13 cellular contexts compared by ENCODE assay signal in genomic region chr17:32929288-32929574, GRCh38. TPM values are rescaled to one million over a fixed set of nuclear protein-coding genes. Genes with fewer than 3 reads are reported as not detected.
DNase-seq lines count a peak whose midpoint lies in the region; ATAC-seq, FAIRE-seq and TF ChIP-seq lines count a peak whose summit lies in the region.
"Had no signal": no experiment of that assay in that cellular context is flagged by ENCODE, and none has a peak within 500 bp of the region (broad histone marks: within the 10 kb centered on the region; RNA-seq: fewer than 3 reads in every experiment).

No MANE protein-coding gene starts in this region.

- peaks cover 4% of the 10 kb centered on the region; the same call in 1 of the 2 replicates for H3K36me3 ChIP-seq in GM23338 (ENCODE audit: insufficient read depth)
- H3K36me3 ChIP-seq in K562 (ENCODE audit: control insufficient read depth, insufficient read depth, low read length), result peaks cover 24% of the 10 kb centered on the region; the same call in 1 of the 3 replicates
- peaks cover 5 to 6% of the 10 kb centered on the region in 2 experiments for H3K36me3 ChIP-seq in keratinocyte (ENCODE audit: control insufficient read depth in 2 of 2, extremely low read depth in 1 of 2, insufficient read depth in 2 of 2, low read length in 2 of 2)
- peaks cover 0 to 2% (median 2%) of the 10 kb centered on the region in 3 donors for H3K36me3 ChIP-seq in skeletal muscle tissue (ENCODE audit: control insufficient read depth in 3 of 3, insufficient read depth in 3 of 3, low read length in 3 of 3)
- no peaks in the 10 kb centered on the region for H3K36me3 ChIP-seq in CD8-positive, alpha-beta memory T cell (ENCODE audit: insufficient read depth, low read length)

- in situ Hi-C loops in K562 (cut with MboI), result no loop called here

- H3K27ac ChIP-seq in GM23338 (ENCODE audit: low read depth) (peak overlapping the region; percentile 30; the same call in 1 of the 2 replicates), K562 (ENCODE audit: extremely low read depth, low read depth, low read length) (peak overlapping the region; percentile 69; the same call in 2 of the 3 replicates), keratinocyte (ENCODE audit: control insufficient read depth, insufficient read depth, low read length) (no peak overlapping the region), skeletal muscle tissue (ENCODE audit: low read depth, low read length) (no peak overlapping the region)
- no peak overlapping the region for H3K27ac ChIP-seq in CD8-positive, alpha-beta memory T cell (ENCODE audit: low read depth, low read length)

- H3K4me2 ChIP-seq in GM23338 (peak overlapping the region; percentile 90), K562 (ENCODE audit: insufficient read depth, low read length) (peak overlapping the region; percentile 99), keratinocyte (ENCODE audit: control insufficient read depth, extremely low read depth, insufficient read depth, low read depth, low read length) (peak overlapping the region; percentile 84)

- peaks cover 26% of the 10 kb centered on the region; the same call in 2 of the 3 replicates for H3K36me3 Mint-ChIP-seq in GM23338 (ENCODE audit: low read depth)
- no peaks in the 10 kb centered on the region for H3K36me3 Mint-ChIP-seq in CD8-positive, alpha-beta memory T cell
- H3K36me3 Mint-ChIP-seq: IgD-negative memory B cell had no signal

- TF ChIP-seq RAD21 in K562 (CRISPR knock-in tag; conservative IDR thresholded peaks at IDR 0.05 in 1 of 2, IDR thresholded peaks at IDR 0.05 in 1 of 2), result no peak

- no peak for TF ChIP-seq POLR2A in K562 (conservative IDR thresholded peaks at IDR 0.05)

- H3K79me2 ChIP-seq in GM23338 (replicated peaks; ENCODE audit: insufficient read depth) (peaks cover 15% of the 10 kb centered on the region), K562 (ENCODE audit: control insufficient read depth, insufficient read depth, low read length) (peaks cover 18% of the 10 kb centered on the region; the same call in 2 of the 3 replicates), keratinocyte (ENCODE audit: control insufficient read depth, insufficient read depth, low read length) (no peaks in the 10 kb centered on the region)

- peaks cover 10% of the 10 kb centered on the region for H3K9me2 ChIP-seq in GM23338 (ENCODE audit: insufficient read depth)

- CTCF ChIA-PET in K562 (lab: Yijun Ruan, JAX; ENCODE audit: low intra/inter-chr PET ratio), result no interaction called here
- CTCF ChIA-PET in CD8-positive, alpha-beta memory T cell (lab: Charles Lee), result interaction anchor here (1.0 to 1.2 kb wide), 2 partner anchors 11 to 146 kb away, joined by 3 to 5 read pairs; no protein-coding TSS in a partner anchor

- H3K4me3 ChIP-seq in GM23338, result peak overlapping the region; percentile 71
- peak overlapping the region; percentile 69 for H3K4me3 ChIP-seq in K562
- peak overlapping the region in 1 of 3 experiments; percentile 70 for H3K4me3 ChIP-seq in keratinocyte (ENCODE audit: control insufficient read depth in 2 of 3, extremely low read depth in 1 of 3, insufficient read depth in 2 of 3, low read depth in 1 of 3, low read length in 3 of 3)
- H3K4me3 ChIP-seq in skeletal muscle tissue (ENCODE audit: low read length in 3 of 3), result peak overlapping the region in 2 of 3 donors; percentile 54 to 60
- H3K4me3 ChIP-seq in CD8-positive, alpha-beta memory T cell (ENCODE audit: low read length), result no peak overlapping the region

- FAIRE-seq in K562 (lab: Jason Lieb, UNC) (peak; percentile 6), keratinocyte (lab: Jason Lieb, UNC) (no peak)

- H2AFZ ChIP-seq in GM23338, result no peak overlapping the region; the same call in 1 of the 2 replicates
- peak overlapping the region; percentile 91 for H2AFZ ChIP-seq in K562 (ENCODE audit: low read depth, low read length)
- H2AFZ ChIP-seq in keratinocyte (ENCODE audit: control insufficient read depth, low read length), result peak overlapping the region; percentile 88

- peaks cover 2% of the 10 kb centered on the region for H3K27me3 Mint-ChIP-seq in GM23338 (ENCODE audit: insufficient read depth, low read depth, poor library complexity)
- peaks cover 21 to 63% of the 10 kb centered on the region in 2 donors for H3K27me3 Mint-ChIP-seq in CD8-positive, alpha-beta memory T cell

- H3K9me1 ChIP-seq in K562 (ENCODE audit: control insufficient read depth, insufficient read depth, low read length), result no peaks in the 10 kb centered on the region
- H3K9me1 ChIP-seq in keratinocyte (ENCODE audit: control insufficient read depth, extremely low read depth, insufficient read depth, low read length), result no peaks in the 10 kb centered on the region

- H3K9me3 ChIP-seq in K562 (replicated peaks; ENCODE audit: control insufficient read depth, insufficient read depth, low read depth, low read length), result no peaks in the 10 kb centered on the region
- no peaks in the 10 kb centered on the region for H3K9me3 ChIP-seq in keratinocyte (ENCODE audit: control insufficient read depth, low read depth, low read length)
- no peaks in the 10 kb centered on the region for H3K9me3 ChIP-seq in skeletal muscle tissue (ENCODE audit: control insufficient read depth in 3 of 3, low read length in 3 of 3)
- no peaks in the 10 kb centered on the region for H3K9me3 ChIP-seq in CD8-positive, alpha-beta memory T cell (ENCODE audit: low read length)

- no peak for TF ChIP-seq EP300 in K562 (IDR thresholded peaks at IDR 0.05; ENCODE audit: low read length)

- H4K20me1 ChIP-seq in GM23338 (replicated peaks; ENCODE audit: insufficient read depth), result peaks cover 7% of the 10 kb centered on the region; the same call in 1 of the 2 replicates
- H4K20me1 ChIP-seq in K562 (replicated peaks; ENCODE audit: control insufficient read depth, insufficient read depth, low read length), result no peaks in the 10 kb centered on the region
- no peaks in the 10 kb centered on the region for H4K20me1 ChIP-seq in keratinocyte (ENCODE audit: control insufficient read depth, extremely low read depth, insufficient read depth, low read length)

- dilution Hi-C loops in keratinocyte (cut with MboI; ENCODE audit: extremely low pct_ligation_motif_present, low sequenced_read_pairs), result no loop called here

- H3K4me1 ChIP-seq in GM23338 (ENCODE audit: insufficient read depth) (peaks cover 25% of the 10 kb centered on the region), K562 (replicated peaks in 1 of 2; ENCODE audit: control insufficient read depth in 2 of 2, insufficient read depth in 2 of 2, low read length in 2 of 2) (peaks cover 22 to 23% of the 10 kb centered on the region in 2 experiments; a peak in 4 of 5 replicates), keratinocyte (ENCODE audit: control insufficient read depth, extremely low read depth, insufficient read depth, low read length) (peaks cover 20% of the 10 kb centered on the region), skeletal muscle tissue (ENCODE audit: control insufficient read depth in 3 of 3, insufficient read depth in 3 of 3, low read length in 3 of 3) (peaks cover 6 to 15% (median 6%) of the 10 kb centered on the region in 3 donors)
- peaks cover 3% of the 10 kb centered on the region for H3K4me1 ChIP-seq in CD8-positive, alpha-beta memory T cell (ENCODE audit: insufficient read depth, low read length)

- peaks cover 8% of the 10 kb centered on the region; the same call in 1 of the 3 replicates for H3K4me1 Mint-ChIP-seq in GM23338
- peaks cover 0 to 6% (median 0%) of the 10 kb centered on the region in 3 donors for H3K4me1 Mint-ChIP-seq in CD8-positive, alpha-beta memory T cell
- H3K4me1 Mint-ChIP-seq: T-helper 17 cell had no signal

- no peak overlapping the region for H3K27ac Mint-ChIP-seq in GM23338
- no peak overlapping the region for H3K27ac Mint-ChIP-seq in CD8-positive, alpha-beta memory T cell
- H3K27ac Mint-ChIP-seq: effector memory CD8-positive, alpha-beta T cell; IgD-negative memory B cell; T-helper 17 cell had no signal

- intact Hi-C loops in K562 (cut with micrococcal nuclease), result no loop called here

- H3K9ac ChIP-seq in K562 (ENCODE audit: insufficient read depth in 1 of 2, low read depth in 2 of 2, low read length in 2 of 2) (peak overlapping the region; percentile 91 to 94; a peak in 3 of 4 replicates), keratinocyte (ENCODE audit: control insufficient read depth, extremely low read depth, insufficient read depth, low read length) (no peak overlapping the region), skeletal muscle tissue (ENCODE audit: low read depth in 1 of 3, low read length in 3 of 3) (no peak overlapping the region)

- DNase-seq in GM23338 (ENCODE audit: low spot score) (peak; percentile 72), K562 (ENCODE audit: extremely low read depth in 1 of 4, low spot score in 3 of 4) (peak in 1 of 4 experiments; percentile 32), keratinocyte (ENCODE audit: low read depth, low spot score) (no peak)
- DNase-seq in CD8-positive, alpha-beta memory T cell, result no peak
- DNase-seq in NK-92 treated with Interleukin-12 subunit alpha and Interleukin-12 subunit beta, amount 100 ng/mL, for 24 hours (lab: John Stamatoyannopoulos, UW), result no peak
- DNase-seq: activated T-cell treated with anti-CD3 and anti-CD28 coated beads, Interleukin-2, amount 50 U/mL, for 1 hour; effector memory CD8-positive, alpha-beta T cell; GF-D8; T-helper 17 cell had no signal

- peaks cover 6% of the 10 kb centered on the region for H3F3A ChIP-seq in GM23338 (replicated peaks; ENCODE audit: low read depth)

- BruUV-seq in K562 (replicated peaks; lab: Mats Ljungman, UMichigan), result no TSS peak

- WGBS in K562 (ENCODE audit: insufficient coverage, low coverage, missing lambda C conversion rate), result 25% methylated on average over 6 of the region's 6 CpGs

- no peaks in the 10 kb centered on the region for H3K9me3 Mint-ChIP-seq in GM23338
- no peaks in the 10 kb centered on the region for H3K9me3 Mint-ChIP-seq in CD8-positive, alpha-beta memory T cell
- H3K9me3 Mint-ChIP-seq: effector memory CD8-positive, alpha-beta T cell had no signal

- ATAC-seq in GM23338, result peak; percentile 33
- peak; percentile 11; the same call in 1 of the 3 replicates for ATAC-seq in K562
- no peak for ATAC-seq in GM18867 (IDR thresholded peaks at IDR 0.05; ENCODE audit: unreplicated experiment)
- no peak for ATAC-seq in GM18511 (IDR thresholded peaks at IDR 0.05; ENCODE audit: unreplicated experiment)
- ATAC-seq: effector memory CD8-positive, alpha-beta T cell; T-helper 17 cell had no signal

- TF ChIP-seq CTCF in GM23338 (conservative IDR thresholded peaks at IDR 0.05; ENCODE audit: low read depth in 2 of 2) (no peak), K562 (IDR thresholded peaks at IDR 0.05 in 2 of 3, conservative IDR thresholded peaks at IDR 0.05 in 1 of 3; ENCODE audit: insufficient read depth in 2 of 3, low read depth in 1 of 3, low read length in 3 of 3) (no peak), keratinocyte (optimal IDR thresholded peaks at IDR 0.05 in 1 of 3, IDR thresholded peaks at IDR 0.05 in 1 of 3, conservative IDR thresholded peaks at IDR 0.05 in 1 of 3; ENCODE audit: extremely low read depth in 1 of 3, insufficient read depth in 2 of 3, low read length in 3 of 3) (no peak)

- no peak overlapping the region for H3K4me3 Mint-ChIP-seq in GM23338
- no peak overlapping the region for H3K4me3 Mint-ChIP-seq in CD8-positive, alpha-beta memory T cell
- H3K4me3 Mint-ChIP-seq: effector memory CD8-positive, alpha-beta T cell; T-helper 17 cell had no signal

- POLR2A ChIA-PET in K562 (lab: Yijun Ruan, JAX), result interaction anchor here (1.0 to 5.8 kb wide), 4 partner anchors 12 to 177 kb away, joined by 3 to 26 read pairs (median 10); no protein-coding TSS in a partner anchor
- POLR2A ChIA-PET in CD8-positive, alpha-beta memory T cell (lab: Charles Lee), result no interaction called here

- H3K27me3 ChIP-seq in GM23338 (ENCODE audit: insufficient read depth), result peaks cover 11% of the 10 kb centered on the region
- no peaks in the 10 kb centered on the region for H3K27me3 ChIP-seq in K562 (ENCODE audit: control insufficient read depth in 2 of 2, insufficient read depth in 2 of 2, low read length in 2 of 2)
- no peaks in the 10 kb centered on the region for H3K27me3 ChIP-seq in keratinocyte (ENCODE audit: control insufficient read depth, extremely low read depth, insufficient read depth, low read length)
- H3K27me3 ChIP-seq in skeletal muscle tissue (ENCODE audit: control insufficient read depth in 3 of 3, insufficient read depth in 3 of 3, low read length in 3 of 3), result peaks cover 12 to 48% (median 47%) of the 10 kb centered on the region in 3 donors
- H3K27me3 ChIP-seq in CD8-positive, alpha-beta memory T cell (ENCODE audit: insufficient read depth, low read length, poor library complexity, severe bottlenecking), result peaks cover 19% of the 10 kb centered on the region

RNA-seq across cellular contexts. Expression of gene TMEM98, which starts 1.3 kb away (rescaled TPM):
- total RNA-seq in GM23338 (2014; rRNA removed; shearing (Covaris generic)), result 85.4 and 94.8 TPM in 2 replicates
- polyA plus RNA-seq in GM23338 (2016; fragmentation: Nextera tagmentation; extraction: Ambion mirVana) (54.5 and 60.4 TPM in 2 replicates), K562 (2011; rRNA removed) (85.5 and 164 TPM in 2 replicates), K562 (2014; fragmentation: Illumina TruSeq; extraction: Trizol) (75.8 and 87.3 TPM in 2 replicates), K562 (2014; fragmentation: Nextera tagmentation; extraction: Ambion mirVana) (100 to 1,000 TPM; 112 to 115 TPM), K562 (2014; rRNA removed) (84.7 and 92.1 TPM in 2 replicates), keratinocyte (66.8 to 93.6 TPM (median 83.4 TPM) in 3 replicates)
- 71.8 and 172 TPM in 2 replicates for total RNA-seq in K562 (2011; cell fraction: chromatin; rRNA removed; ENCODE audit: low replicate concordance)
- total RNA-seq in K562 (2011; cell fraction: nucleolus; rRNA removed), result 232 and 247 TPM in 2 replicates
- 162 and 166 TPM in 2 replicates for total RNA-seq in K562 (2011; cell fraction: nucleoplasm; rRNA removed)
- total RNA-seq in K562 (2014; rRNA removed) (51.6 and 66.7 TPM in 2 replicates), K562 (2014; rRNA removed; fragmentation: Illumina TruSeq; extraction: Trizol) (29.8 and 38.8 TPM in 2 replicates), K562 (2015; rRNA removed; fragmentation: Illumina TruSeq; extraction: Trizol) (33.1 and 33.5 TPM in 2 replicates), K562 (2021) (58.4 and 60.2 TPM in 2 replicates), skeletal muscle tissue (27.1 TPM)
- polyA plus RNA-seq in K562 (2011; cell fraction: cytosol; rRNA removed), result 167 and 362 TPM in 2 replicates
- 87.5 and 178 TPM in 2 replicates for polyA plus RNA-seq in K562 (2011; cell fraction: nucleus; rRNA removed)
- 75.0 and 83.8 TPM in 2 replicates for polyA plus RNA-seq in K562 (2012)
- polyA minus RNA-seq in K562 (2011; rRNA and poly(A)+ RNA removed), result 48.5 and 125 TPM in 2 replicates
- 32.2 and 69.1 TPM in 2 replicates for polyA minus RNA-seq in K562 (2011; cell fraction: cytosol; rRNA and poly(A)+ RNA removed)
- 18.9 and 23.7 TPM in 2 replicates for polyA minus RNA-seq in K562 (2011; cell fraction: nucleus; rRNA and poly(A)+ RNA removed)
- 3.9 TPM for polyA plus RNA-seq in keratinocyte (2011; ENCODE audit: low read depth)
- polyA plus RNA-seq in keratinocyte (2011; cell fraction: cytosol; rRNA removed), result 71.3 and 96.3 TPM in 2 replicates
- polyA plus RNA-seq in keratinocyte (2011; cell fraction: nucleus; rRNA removed), result 82.1 and 100 TPM in 2 replicates
- polyA plus RNA-seq in keratinocyte (2012; ENCODE audit: low replicate concordance), result 10.9 and 43.1 TPM in 2 replicates
- polyA minus RNA-seq in keratinocyte, result 55.1 to 118 TPM (median 103 TPM) in 3 replicates
- 71.7 TPM for polyA minus RNA-seq in keratinocyte (2011; cell fraction: cytosol; rRNA and poly(A)+ RNA removed)
- 26.1 and 46.0 TPM in 2 replicates for polyA minus RNA-seq in keratinocyte (2011; cell fraction: nucleus; rRNA and poly(A)+ RNA removed)
- total RNA-seq in CD8-positive, alpha-beta memory T cell, result under 1 TPM; 0.22 to 0.26 TPM
- not detected for polyA plus RNA-seq in CD8-positive, alpha-beta memory T cell
- total RNA-seq: T-helper 17 cell had no signal
- polyA plus RNA-seq: IgD-negative memory B cell had no signal

RNA-seq across cellular contexts. Expression of gene MYO1D, which starts 52.3 kb away (rescaled TPM):
- 28.6 and 29.9 TPM in 2 replicates for total RNA-seq in GM23338 (2014; rRNA removed; shearing (Covaris generic))
- polyA plus RNA-seq in GM23338 (2016; fragmentation: Nextera tagmentation; extraction: Ambion mirVana), result 8.5 and 8.6 TPM in 2 replicates
- 172 and 277 TPM in 2 replicates for total RNA-seq in K562 (2011; cell fraction: chromatin; rRNA removed; ENCODE audit: low replicate concordance)
- total RNA-seq in K562 (2011; cell fraction: nucleolus; rRNA removed), result 94.2 and 97.4 TPM in 2 replicates
- 114 and 123 TPM in 2 replicates for total RNA-seq in K562 (2011; cell fraction: nucleoplasm; rRNA removed)
- total RNA-seq in K562 (2014; rRNA removed), result 34.9 and 39.5 TPM in 2 replicates
- total RNA-seq in K562 (2014; rRNA removed; fragmentation: Illumina TruSeq; extraction: Trizol), result 46.2 and 46.3 TPM in 2 replicates
- total RNA-seq in K562 (2015; rRNA removed; fragmentation: Illumina TruSeq; extraction: Trizol), result 44.6 and 45.4 TPM in 2 replicates
- 50.7 and 60.2 TPM in 2 replicates for total RNA-seq in K562 (2021)
- polyA plus RNA-seq in K562 (2011; rRNA removed), result 26.4 and 71.2 TPM in 2 replicates
- polyA plus RNA-seq in K562 (2011; cell fraction: cytosol; rRNA removed), result 26.0 and 47.6 TPM in 2 replicates
- polyA plus RNA-seq in K562 (2011; cell fraction: nucleus; rRNA removed), result 20.8 and 29.6 TPM in 2 replicates
- polyA plus RNA-seq in K562 (2012), result 52.4 and 65.3 TPM in 2 replicates
- polyA plus RNA-seq in K562 (2014; fragmentation: Illumina TruSeq; extraction: Trizol), result 50.3 and 68.1 TPM in 2 replicates
- 1 to 10 TPM; 2.1 to 2.6 TPM for polyA plus RNA-seq in K562 (2014; fragmentation: Nextera tagmentation; extraction: Ambion mirVana)
- polyA plus RNA-seq in K562 (2014; rRNA removed), result 30.5 and 31.0 TPM in 2 replicates
- 67.1 and 142 TPM in 2 replicates for polyA minus RNA-seq in K562 (2011; rRNA and poly(A)+ RNA removed)
- 34.9 and 59.8 TPM in 2 replicates for polyA minus RNA-seq in K562 (2011; cell fraction: cytosol; rRNA and poly(A)+ RNA removed)
- 57.5 and 69.2 TPM in 2 replicates for polyA minus RNA-seq in K562 (2011; cell fraction: nucleus; rRNA and poly(A)+ RNA removed)
- 29.9 to 51.2 TPM (median 33.7 TPM) in 3 replicates for polyA plus RNA-seq in keratinocyte
- polyA plus RNA-seq in keratinocyte (2011; ENCODE audit: low read depth), result 42.4 TPM
- 40.7 and 67.2 TPM in 2 replicates for polyA plus RNA-seq in keratinocyte (2011; cell fraction: cytosol; rRNA removed)
- 61.5 and 70.9 TPM in 2 replicates for polyA plus RNA-seq in keratinocyte (2011; cell fraction: nucleus; rRNA removed)
- 35.7 and 37.8 TPM in 2 replicates for polyA plus RNA-seq in keratinocyte (2012; ENCODE audit: low replicate concordance)
- 58.4 to 79.1 TPM (median 69.4 TPM) in 3 replicates for polyA minus RNA-seq in keratinocyte
- polyA minus RNA-seq in keratinocyte (2011; cell fraction: cytosol; rRNA and poly(A)+ RNA removed), result 53.9 TPM
- polyA minus RNA-seq in keratinocyte (2011; cell fraction: nucleus; rRNA and poly(A)+ RNA removed), result 68.4 and 110 TPM in 2 replicates
- total RNA-seq in skeletal muscle tissue, result 15.1 TPM
- 10 to 100 TPM; 11.5 to 15.8 TPM for total RNA-seq in CD8-positive, alpha-beta memory T cell
- 9.0 TPM for polyA plus RNA-seq in CD8-positive, alpha-beta memory T cell

Comparison
In these comparisons a context has a peak if more than half of its experiments do, and no peak if none do; other contexts are left out.
1. ATAC-seq: peak in GM23338 (single experiment) and K562 (single experiment); none in GM18867 (single experiment) and GM18511 (single experiment).
2. H3K27ac ChIP-seq: peak in GM23338 (single experiment) and K562 (single experiment); none in keratinocyte (single experiment), skeletal muscle tissue (single experiment) and CD8-positive, alpha-beta memory T cell (single experiment).
3. H3K9ac ChIP-seq: peak in K562 (2 of 2); none in keratinocyte (single experiment) and skeletal muscle tissue (0 of 3).
4. RNA of gene TMEM98, which starts 1.3 kb away (total RNA-seq): 85.4 to 94.8 TPM in GM23338, 29.8 to 247 TPM in K562 and 27.1 TPM in skeletal muscle tissue (single experiment); 0.22 to 0.26 TPM in CD8-positive, alpha-beta memory T cell; every median in the first group is over 10 times any median in the second.
5. Peak in every context shown above with its lines, with median percentiles within 50 percentile points of each other: H3K4me2 ChIP-seq.